Comparison of ENCODE assay signal across 2 cellular contexts in genomic region chr11:86943505-86943904, GRCh38.
A peak's percentile ranks its signal among the peaks of the same experiment; 100 is the strongest.
TF ChIP-seq lines count a peak whose summit lies in the region.

No MANE protein-coding gene starts in this region.

TF ChIP-seq in K562, 482 proteins besides CTCF, POLR2A, EP300 and RAD21:
- peak; percentile 78 for TF ChIP-seq ZNF12 (CRISPR knock-in tag; IDR thresholded peaks at IDR 0.05)

TF ChIP-seq in HepG2, 621 proteins besides CTCF, POLR2A, EP300 and RAD21:
- peak; percentile 93 for TF ChIP-seq ZNF12 (CRISPR knock-in tag; IDR thresholded peaks at IDR 0.05)
